In the genomic region with DNA sequence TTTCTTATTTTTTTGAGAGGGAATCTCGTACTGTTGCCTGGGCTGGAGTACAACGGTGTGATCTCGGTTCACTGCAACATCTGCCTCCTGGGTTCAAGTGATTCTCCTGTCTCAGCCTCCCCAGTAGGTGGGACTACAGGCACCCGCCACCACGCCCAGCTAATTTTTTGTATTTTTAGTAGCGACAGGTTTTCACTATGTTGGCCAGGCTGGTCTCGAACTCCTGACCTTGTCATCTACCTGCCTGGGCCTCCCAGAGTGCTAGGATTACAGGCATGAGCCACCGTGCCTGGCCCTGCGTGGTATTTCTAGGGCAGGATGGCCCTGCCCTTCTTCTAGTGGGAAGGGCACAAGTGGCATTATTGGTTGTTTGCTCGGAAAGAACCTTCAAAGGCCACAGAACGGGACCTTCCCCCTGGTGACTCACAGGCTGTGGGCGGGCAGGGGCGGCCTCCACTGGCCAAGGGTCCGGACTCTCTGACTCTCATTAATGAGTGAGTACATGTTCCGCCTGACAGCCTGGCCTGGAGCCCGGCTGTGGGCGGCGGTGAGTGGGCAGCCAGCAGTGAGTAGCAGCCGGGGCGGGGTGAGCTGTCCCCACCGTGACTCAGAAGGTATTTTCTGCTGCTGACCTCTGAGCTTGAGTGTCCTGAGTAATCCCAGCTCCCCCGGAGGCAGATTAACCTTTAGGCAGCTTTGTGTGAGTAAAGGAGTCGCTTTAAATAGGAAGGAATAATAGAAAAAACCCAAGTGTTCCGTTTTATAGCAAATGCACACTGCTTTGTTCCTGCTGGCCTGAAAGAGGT, we compare ENCODE assay signal across 1 cellular context.
TF ChIP-seq lines count a peak whose summit lies in the region.

No MANE protein-coding gene starts in this region.

TF ChIP-seq in K562, 482 proteins besides CTCF, POLR2A, EP300 and RAD21 (continued from another document and continues in another):
- TF ChIP-seq, protein P1, sequence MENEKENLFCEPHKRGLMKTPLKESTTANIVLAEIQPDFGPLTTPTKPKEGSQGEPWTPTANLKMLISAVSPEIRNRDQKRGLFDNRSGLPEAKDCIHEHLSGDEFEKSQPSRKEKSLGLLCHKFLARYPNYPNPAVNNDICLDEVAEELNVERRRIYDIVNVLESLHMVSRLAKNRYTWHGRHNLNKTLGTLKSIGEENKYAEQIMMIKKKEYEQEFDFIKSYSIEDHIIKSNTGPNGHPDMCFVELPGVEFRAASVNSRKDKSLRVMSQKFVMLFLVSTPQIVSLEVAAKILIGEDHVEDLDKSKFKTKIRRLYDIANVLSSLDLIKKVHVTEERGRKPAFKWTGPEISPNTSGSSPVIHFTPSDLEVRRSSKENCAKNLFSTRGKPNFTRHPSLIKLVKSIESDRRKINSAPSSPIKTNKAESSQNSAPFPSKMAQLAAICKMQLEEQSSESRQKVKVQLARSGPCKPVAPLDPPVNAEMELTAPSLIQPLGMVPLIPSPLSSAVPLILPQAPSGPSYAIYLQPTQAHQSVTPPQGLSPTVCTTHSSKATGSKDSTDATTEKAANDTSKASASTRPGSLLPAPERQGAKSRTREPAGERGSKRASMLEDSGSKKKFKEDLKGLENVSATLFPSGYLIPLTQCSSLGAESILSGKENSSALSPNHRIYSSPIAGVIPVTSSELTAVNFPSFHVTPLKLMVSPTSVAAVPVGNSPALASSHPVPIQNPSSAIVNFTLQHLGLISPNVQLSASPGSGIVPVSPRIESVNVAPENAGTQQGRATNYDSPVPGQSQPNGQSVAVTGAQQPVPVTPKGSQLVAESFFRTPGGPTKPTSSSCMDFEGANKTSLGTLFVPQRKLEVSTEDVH (IDR thresholded peaks at IDR 0.05; ENCODE audit: low read depth, partially characterized antibody) = no peak
- TF ChIP-seq SAFB2 (IDR thresholded peaks at IDR 0.05; ENCODE audit: borderline replicate concordance, low read depth, low read length, severe bottlenecking) (no peak), RCOR1 (IDR thresholded peaks at IDR 0.05; ENCODE audit: borderline replicate concordance in 1 of 2, low read depth in 2 of 2, low read length in 2 of 2) (peak; percentile 35 to 76; a peak in 2 of 4 replicates), U2AF2 (optimal IDR thresholded peaks at IDR 0.05; ENCODE audit: low read depth, low read length) (no peak), ZNF717 (CRISPR knock-in tag; IDR thresholded peaks at IDR 0.05) (no peak), FIP1L1 (IDR thresholded peaks at IDR 0.05; ENCODE audit: low read depth, low read length, poor library complexity, severe bottlenecking) (no peak), RBM22 (IDR thresholded peaks at IDR 0.05; ENCODE audit: low read depth, low read length, poor library complexity, severe bottlenecking) (no peak), CBX8 (IDR thresholded peaks at IDR 0.05; ENCODE audit: borderline replicate concordance, extremely low read depth, low read depth, low read length, poor library complexity, severe bottlenecking) (no peak), RHOXF2B (CRISPR knock-in tag; conservative IDR thresholded peaks at IDR 0.05) (no peak), NCOA4 (IDR thresholded peaks at IDR 0.05; ENCODE audit: partially characterized antibody) (no peak), PRMT5 (CRISPR knock-in tag; IDR thresholded peaks at IDR 0.05) (no peak), NUFIP1 (IDR thresholded peaks at IDR 0.05; ENCODE audit: partially characterized antibody) (no peak), NFRKB (IDR thresholded peaks at IDR 0.05; ENCODE audit: low read depth) (no peak; the same call in 1 of the 2 replicates), CBX2 (IDR thresholded peaks at IDR 0.05; ENCODE audit: insufficient read depth, low read length, poor library complexity, severe bottlenecking) (no peak), PTRF (tag; IDR thresholded peaks at IDR 0.05) (no peak), ZNF668 (CRISPR knock-in tag; IDR thresholded peaks at IDR 0.05) (no peak), HDAC1 (IDR thresholded peaks at IDR 0.05) (peak in 1 of 2 experiments; percentile 44; a peak in 2 of 4 replicates), ZNF384 (IDR thresholded peaks at IDR 0.05; ENCODE audit: low read depth, low read length) (0 out of 2 replicates have a peak, but pooled peaks have one; percentile 19), MEIS2 (IDR thresholded peaks at IDR 0.05; ENCODE audit: partially characterized antibody) (peak; percentile 88)
- TF ChIP-seq, protein P2, sequence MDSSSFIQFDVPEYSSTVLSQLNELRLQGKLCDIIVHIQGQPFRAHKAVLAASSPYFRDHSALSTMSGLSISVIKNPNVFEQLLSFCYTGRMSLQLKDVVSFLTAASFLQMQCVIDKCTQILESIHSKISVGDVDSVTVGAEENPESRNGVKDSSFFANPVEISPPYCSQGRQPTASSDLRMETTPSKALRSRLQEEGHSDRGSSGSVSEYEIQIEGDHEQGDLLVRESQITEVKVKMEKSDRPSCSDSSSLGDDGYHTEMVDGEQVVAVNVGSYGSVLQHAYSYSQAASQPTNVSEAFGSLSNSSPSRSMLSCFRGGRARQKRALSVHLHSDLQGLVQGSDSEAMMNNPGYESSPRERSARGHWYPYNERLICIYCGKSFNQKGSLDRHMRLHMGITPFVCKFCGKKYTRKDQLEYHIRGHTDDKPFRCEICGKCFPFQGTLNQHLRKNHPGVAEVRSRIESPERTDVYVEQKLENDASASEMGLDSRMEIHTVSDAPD (CRISPR knock-in tag; IDR thresholded peaks at IDR 0.05) = no peak
- TF ChIP-seq, protein P3, sequence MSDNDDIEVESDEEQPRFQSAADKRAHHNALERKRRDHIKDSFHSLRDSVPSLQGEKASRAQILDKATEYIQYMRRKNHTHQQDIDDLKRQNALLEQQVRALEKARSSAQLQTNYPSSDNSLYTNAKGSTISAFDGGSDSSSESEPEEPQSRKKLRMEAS (CRISPR knock-in tag; IDR thresholded peaks at IDR 0.05) = no peak; the same call in 1 of the 2 replicates
- TF ChIP-seq, protein P4, sequence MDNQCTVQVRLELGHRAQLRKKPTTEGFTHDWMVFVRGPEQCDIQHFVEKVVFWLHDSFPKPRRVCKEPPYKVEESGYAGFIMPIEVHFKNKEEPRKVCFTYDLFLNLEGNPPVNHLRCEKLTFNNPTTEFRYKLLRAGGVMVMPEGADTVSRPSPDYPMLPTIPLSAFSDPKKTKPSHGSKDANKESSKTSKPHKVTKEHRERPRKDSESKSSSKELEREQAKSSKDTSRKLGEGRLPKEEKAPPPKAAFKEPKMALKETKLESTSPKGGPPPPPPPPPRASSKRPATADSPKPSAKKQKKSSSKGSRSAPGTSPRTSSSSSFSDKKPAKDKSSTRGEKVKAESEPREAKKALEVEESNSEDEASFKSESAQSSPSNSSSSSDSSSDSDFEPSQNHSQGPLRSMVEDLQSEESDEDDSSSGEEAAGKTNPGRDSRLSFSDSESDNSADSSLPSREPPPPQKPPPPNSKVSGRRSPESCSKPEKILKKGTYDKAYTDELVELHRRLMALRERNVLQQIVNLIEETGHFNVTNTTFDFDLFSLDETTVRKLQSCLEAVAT (IDR thresholded peaks at IDR 0.05) = peak; percentile 45 to 64; a peak in 2 of 4 replicates
- TF ChIP-seq, protein P5, sequence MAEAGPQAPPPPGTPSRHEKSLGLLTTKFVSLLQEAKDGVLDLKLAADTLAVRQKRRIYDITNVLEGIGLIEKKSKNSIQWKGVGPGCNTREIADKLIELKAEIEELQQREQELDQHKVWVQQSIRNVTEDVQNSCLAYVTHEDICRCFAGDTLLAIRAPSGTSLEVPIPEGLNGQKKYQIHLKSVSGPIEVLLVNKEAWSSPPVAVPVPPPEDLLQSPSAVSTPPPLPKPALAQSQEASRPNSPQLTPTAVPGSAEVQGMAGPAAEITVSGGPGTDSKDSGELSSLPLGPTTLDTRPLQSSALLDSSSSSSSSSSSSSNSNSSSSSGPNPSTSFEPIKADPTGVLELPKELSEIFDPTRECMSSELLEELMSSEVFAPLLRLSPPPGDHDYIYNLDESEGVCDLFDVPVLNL (CRISPR knock-in tag; IDR thresholded peaks at IDR 0.05; ENCODE audit: low read depth) = no peak
- TF ChIP-seq, protein P6, sequence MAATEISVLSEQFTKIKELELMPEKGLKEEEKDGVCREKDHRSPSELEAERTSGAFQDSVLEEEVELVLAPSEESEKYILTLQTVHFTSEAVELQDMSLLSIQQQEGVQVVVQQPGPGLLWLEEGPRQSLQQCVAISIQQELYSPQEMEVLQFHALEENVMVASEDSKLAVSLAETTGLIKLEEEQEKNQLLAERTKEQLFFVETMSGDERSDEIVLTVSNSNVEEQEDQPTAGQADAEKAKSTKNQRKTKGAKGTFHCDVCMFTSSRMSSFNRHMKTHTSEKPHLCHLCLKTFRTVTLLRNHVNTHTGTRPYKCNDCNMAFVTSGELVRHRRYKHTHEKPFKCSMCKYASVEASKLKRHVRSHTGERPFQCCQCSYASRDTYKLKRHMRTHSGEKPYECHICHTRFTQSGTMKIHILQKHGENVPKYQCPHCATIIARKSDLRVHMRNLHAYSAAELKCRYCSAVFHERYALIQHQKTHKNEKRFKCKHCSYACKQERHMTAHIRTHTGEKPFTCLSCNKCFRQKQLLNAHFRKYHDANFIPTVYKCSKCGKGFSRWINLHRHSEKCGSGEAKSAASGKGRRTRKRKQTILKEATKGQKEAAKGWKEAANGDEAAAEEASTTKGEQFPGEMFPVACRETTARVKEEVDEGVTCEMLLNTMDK (IDR thresholded peaks at IDR 0.05; ENCODE audit: borderline replicate concordance, insufficient read depth, low read depth, low read length, poor library complexity, severe bottlenecking) = no peak
- TF ChIP-seq, protein P7, sequence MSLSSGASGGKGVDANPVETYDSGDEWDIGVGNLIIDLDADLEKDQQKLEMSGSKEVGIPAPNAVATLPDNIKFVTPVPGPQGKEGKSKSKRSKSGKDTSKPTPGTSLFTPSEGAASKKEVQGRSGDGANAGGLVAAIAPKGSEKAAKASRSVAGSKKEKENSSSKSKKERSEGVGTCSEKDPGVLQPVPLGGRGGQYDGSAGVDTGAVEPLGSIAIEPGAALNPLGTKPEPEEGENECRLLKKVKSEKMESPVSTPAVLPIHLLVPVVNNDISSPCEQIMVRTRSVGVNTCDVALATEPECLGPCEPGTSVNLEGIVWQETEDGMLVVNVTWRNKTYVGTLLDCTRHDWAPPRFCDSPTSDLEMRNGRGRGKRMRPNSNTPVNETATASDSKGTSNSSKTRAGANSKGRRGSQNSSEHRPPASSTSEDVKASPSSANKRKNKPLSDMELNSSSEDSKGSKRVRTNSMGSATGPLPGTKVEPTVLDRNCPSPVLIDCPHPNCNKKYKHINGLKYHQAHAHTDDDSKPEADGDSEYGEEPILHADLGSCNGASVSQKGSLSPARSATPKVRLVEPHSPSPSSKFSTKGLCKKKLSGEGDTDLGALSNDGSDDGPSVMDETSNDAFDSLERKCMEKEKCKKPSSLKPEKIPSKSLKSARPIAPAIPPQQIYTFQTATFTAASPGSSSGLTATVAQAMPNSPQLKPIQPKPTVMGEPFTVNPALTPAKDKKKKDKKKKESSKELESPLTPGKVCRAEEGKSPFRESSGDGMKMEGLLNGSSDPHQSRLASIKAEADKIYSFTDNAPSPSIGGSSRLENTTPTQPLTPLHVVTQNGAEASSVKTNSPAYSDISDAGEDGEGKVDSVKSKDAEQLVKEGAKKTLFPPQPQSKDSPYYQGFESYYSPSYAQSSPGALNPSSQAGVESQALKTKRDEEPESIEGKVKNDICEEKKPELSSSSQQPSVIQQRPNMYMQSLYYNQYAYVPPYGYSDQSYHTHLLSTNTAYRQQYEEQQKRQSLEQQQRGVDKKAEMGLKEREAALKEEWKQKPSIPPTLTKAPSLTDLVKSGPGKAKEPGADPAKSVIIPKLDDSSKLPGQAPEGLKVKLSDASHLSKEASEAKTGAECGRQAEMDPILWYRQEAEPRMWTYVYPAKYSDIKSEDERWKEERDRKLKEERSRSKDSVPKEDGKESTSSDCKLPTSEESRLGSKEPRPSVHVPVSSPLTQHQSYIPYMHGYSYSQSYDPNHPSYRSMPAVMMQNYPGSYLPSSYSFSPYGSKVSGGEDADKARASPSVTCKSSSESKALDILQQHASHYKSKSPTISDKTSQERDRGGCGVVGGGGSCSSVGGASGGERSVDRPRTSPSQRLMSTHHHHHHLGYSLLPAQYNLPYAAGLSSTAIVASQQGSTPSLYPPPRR (CRISPR knock-in tag; IDR thresholded peaks at IDR 0.05; ENCODE audit: borderline replicate concordance) = no peak
- TF ChIP-seq, protein P8, sequence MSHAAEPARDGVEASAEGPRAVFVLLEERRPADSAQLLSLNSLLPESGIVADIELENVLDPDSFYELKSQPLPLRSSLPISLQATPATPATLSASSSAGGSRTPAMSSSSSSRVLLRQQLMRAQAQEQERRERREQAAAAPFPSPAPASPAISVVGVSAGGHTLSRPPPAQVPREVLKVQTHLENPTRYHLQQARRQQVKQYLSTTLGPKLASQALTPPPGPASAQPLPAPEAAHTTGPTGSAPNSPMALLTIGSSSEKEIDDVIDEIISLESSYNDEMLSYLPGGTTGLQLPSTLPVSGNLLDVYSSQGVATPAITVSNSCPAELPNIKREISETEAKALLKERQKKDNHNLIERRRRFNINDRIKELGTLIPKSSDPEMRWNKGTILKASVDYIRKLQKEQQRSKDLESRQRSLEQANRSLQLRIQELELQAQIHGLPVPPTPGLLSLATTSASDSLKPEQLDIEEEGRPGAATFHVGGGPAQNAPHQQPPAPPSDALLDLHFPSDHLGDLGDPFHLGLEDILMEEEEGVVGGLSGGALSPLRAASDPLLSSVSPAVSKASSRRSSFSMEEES (CRISPR knock-in tag; IDR thresholded peaks at IDR 0.05) = no peak
- TF ChIP-seq, protein P9, sequence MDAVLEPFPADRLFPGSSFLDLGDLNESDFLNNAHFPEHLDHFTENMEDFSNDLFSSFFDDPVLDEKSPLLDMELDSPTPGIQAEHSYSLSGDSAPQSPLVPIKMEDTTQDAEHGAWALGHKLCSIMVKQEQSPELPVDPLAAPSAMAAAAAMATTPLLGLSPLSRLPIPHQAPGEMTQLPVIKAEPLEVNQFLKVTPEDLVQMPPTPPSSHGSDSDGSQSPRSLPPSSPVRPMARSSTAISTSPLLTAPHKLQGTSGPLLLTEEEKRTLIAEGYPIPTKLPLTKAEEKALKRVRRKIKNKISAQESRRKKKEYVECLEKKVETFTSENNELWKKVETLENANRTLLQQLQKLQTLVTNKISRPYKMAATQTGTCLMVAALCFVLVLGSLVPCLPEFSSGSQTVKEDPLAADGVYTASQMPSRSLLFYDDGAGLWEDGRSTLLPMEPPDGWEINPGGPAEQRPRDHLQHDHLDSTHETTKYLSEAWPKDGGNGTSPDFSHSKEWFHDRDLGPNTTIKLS (IDR thresholded peaks at IDR 0.05; ENCODE audit: borderline replicate concordance, low read depth) = peak; percentile 45; the same call in 1 of the 2 replicates
- TF ChIP-seq, protein P10, sequence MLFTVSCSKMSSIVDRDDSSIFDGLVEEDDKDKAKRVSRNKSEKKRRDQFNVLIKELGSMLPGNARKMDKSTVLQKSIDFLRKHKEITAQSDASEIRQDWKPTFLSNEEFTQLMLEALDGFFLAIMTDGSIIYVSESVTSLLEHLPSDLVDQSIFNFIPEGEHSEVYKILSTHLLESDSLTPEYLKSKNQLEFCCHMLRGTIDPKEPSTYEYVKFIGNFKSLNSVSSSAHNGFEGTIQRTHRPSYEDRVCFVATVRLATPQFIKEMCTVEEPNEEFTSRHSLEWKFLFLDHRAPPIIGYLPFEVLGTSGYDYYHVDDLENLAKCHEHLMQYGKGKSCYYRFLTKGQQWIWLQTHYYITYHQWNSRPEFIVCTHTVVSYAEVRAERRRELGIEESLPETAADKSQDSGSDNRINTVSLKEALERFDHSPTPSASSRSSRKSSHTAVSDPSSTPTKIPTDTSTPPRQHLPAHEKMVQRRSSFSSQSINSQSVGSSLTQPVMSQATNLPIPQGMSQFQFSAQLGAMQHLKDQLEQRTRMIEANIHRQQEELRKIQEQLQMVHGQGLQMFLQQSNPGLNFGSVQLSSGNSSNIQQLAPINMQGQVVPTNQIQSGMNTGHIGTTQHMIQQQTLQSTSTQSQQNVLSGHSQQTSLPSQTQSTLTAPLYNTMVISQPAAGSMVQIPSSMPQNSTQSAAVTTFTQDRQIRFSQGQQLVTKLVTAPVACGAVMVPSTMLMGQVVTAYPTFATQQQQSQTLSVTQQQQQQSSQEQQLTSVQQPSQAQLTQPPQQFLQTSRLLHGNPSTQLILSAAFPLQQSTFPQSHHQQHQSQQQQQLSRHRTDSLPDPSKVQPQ (CRISPR knock-in tag; IDR thresholded peaks at IDR 0.05; ENCODE audit: borderline replicate concordance) = no peak
